Comparison of ENCODE assay signal across 8 cellular contexts in the genomic region with DNA sequence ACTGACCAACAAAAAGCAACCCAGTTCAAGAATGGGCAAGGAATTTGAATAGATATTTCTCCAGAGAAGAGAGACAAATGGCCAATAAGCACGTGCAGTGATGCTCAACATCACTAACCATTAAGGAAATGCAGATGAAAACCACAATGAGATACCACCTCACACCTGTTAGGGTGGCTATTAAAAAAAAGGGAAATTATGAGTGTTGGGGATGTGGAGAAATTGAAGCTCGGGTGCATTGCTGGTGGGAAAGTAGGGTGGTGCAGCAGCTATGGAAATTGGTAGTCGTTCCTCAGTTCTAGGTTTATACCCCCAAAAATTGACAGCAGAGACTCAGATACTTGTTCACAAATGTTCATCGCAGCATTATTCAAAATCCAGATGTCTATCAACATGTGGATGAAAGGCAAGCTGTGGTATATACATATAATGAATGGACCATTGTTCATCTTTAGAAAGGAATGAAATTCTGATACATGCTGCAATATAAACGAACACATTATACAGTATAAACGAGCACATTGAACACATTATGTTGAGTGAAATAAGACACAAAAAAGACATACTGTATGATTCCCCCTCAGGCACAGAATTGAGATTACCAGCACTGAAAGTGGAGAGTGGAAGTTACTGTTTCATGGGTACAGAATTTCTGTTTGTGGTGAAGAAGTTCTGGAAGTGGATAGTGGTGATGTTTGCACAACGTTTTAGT. TPM values are rescaled to one million over a fixed set of nuclear protein-coding genes. Genes with fewer than 3 reads are reported as not detected.
A peak's percentile ranks its signal among the peaks of the same experiment; 100 is the strongest.
DNase-seq lines count a peak whose midpoint lies in the region; ATAC-seq and TF ChIP-seq lines count a peak whose summit lies in the region.

No MANE protein-coding gene starts in this region.

- peaks cover 63% of the 10 kb centered on the region for H3K4me1 ChIP-seq in CD4-positive, alpha-beta memory T cell (ENCODE audit: insufficient read depth, low read length)
- peaks cover 15 to 50% of the 10 kb centered on the region in 2 donors for H3K4me1 ChIP-seq in adrenal gland (replicated peaks in 1 of 2)
- H3K4me1 ChIP-seq in right lobe of liver, result peaks cover 0 to 19% (median 2%) of the 10 kb centered on the region in 4 donors
- no peaks in the 10 kb centered on the region for H3K4me1 ChIP-seq in aorta (ENCODE audit: control insufficient read depth in 1 of 2, insufficient read depth in 2 of 2, low read length in 2 of 2)

- no peaks in the 10 kb centered on the region for H3K9me3 Mint-ChIP-seq in CD4-positive, alpha-beta memory T cell

- peak overlapping the region; percentile 74 to 92 (median 88) for H3K4me3 Mint-ChIP-seq in CD4-positive, alpha-beta memory T cell

- no peak for TF ChIP-seq CTCF in adrenal gland (IDR thresholded peaks at IDR 0.05)
- TF ChIP-seq CTCF in right lobe of liver (IDR thresholded peaks at IDR 0.05), result no peak

- peak overlapping the region; percentile 79 for H3K27ac ChIP-seq in CD4-positive, alpha-beta memory T cell (ENCODE audit: low read depth, low read length)
- peak overlapping the region in 4 of 5 donors; percentile 89 to 99 (median 95) for H3K27ac ChIP-seq in adrenal gland
- peak overlapping the region; percentile 73 to 87 (median 86) for H3K27ac ChIP-seq in right lobe of liver
- no peak overlapping the region for H3K27ac ChIP-seq in aorta (ENCODE audit: low read depth in 1 of 2, low read length in 2 of 2)

- H3K9me3 ChIP-seq in CD4-positive, alpha-beta memory T cell (ENCODE audit: control insufficient read depth in 1 of 2, low read length in 2 of 2), result no peaks in the 10 kb centered on the region
- H3K9me3 ChIP-seq in adrenal gland (replicated peaks in 1 of 3), result no peaks in the 10 kb centered on the region
- H3K9me3 ChIP-seq in right lobe of liver, result no peaks in the 10 kb centered on the region
- no peaks in the 10 kb centered on the region for H3K9me3 ChIP-seq in aorta (ENCODE audit: control insufficient read depth, low read length)

- CTCF ChIA-PET in CD4-positive, alpha-beta memory T cell (lab: Charles Lee; ENCODE audit: partially characterized antibody), result no interaction called here

- intact Hi-C loops in CD4-positive, alpha-beta memory T cell (cut with micrococcal nuclease), result no loop called here
- intact Hi-C loops in adrenal gland (cut with DNase I) (no loop called here), right lobe of liver (cut with DNase I) (no loop called here), aorta (cut with DNase I) (no loop called here)

- peak; percentile 19 for ATAC-seq in HG03378 (IDR thresholded peaks at IDR 0.05; ENCODE audit: unreplicated experiment)
- no peak for ATAC-seq in right lobe of liver
- no peak for ATAC-seq in aorta (ENCODE audit: low FRiP score)
- ATAC-seq in GM21515 (IDR thresholded peaks at IDR 0.05; ENCODE audit: unreplicated experiment), result no peak

- TF ChIP-seq POLR2A in adrenal gland (IDR thresholded peaks at IDR 0.05) (no peak), right lobe of liver (IDR thresholded peaks at IDR 0.05) (no peak)

- DNase-seq in CD4-positive, alpha-beta memory T cell, result peak; percentile 39 to 59 (median 43)
- DNase-seq in adrenal gland, result no peak
- DNase-seq in right lobe of liver, result no peak
- DNase-seq in aorta, result no peak
- no peak for DNase-seq in NCI-H1417 treated with DMSO at 0.1 percent for 48 hours (lab: John Stamatoyannopoulos, UW)
- no peak for DNase-seq in occipital lobe (lab: John Stamatoyannopoulos, UW)

- H3K27me3 Mint-ChIP-seq in CD4-positive, alpha-beta memory T cell, result no peaks in the 10 kb centered on the region

- peak overlapping the region; percentile 12 to 88 for H3K4me3 ChIP-seq in CD4-positive, alpha-beta memory T cell (ENCODE audit: low read length in 2 of 2)
- H3K4me3 ChIP-seq in adrenal gland (peak overlapping the region; percentile 41 to 98 (median 64)), right lobe of liver (peak overlapping the region; percentile 85 to 90 (median 85)), aorta (ENCODE audit: low read length in 2 of 2) (peak overlapping the region; percentile 84 to 89)

- peaks cover 3% of the 10 kb centered on the region for H3K36me3 ChIP-seq in CD4-positive, alpha-beta memory T cell (ENCODE audit: insufficient read depth, low read length)
- H3K36me3 ChIP-seq in adrenal gland (replicated peaks in 1 of 2), result no peaks in the 10 kb centered on the region
- H3K36me3 ChIP-seq in right lobe of liver, result no peaks in the 10 kb centered on the region
- H3K36me3 ChIP-seq in aorta (ENCODE audit: control insufficient read depth in 1 of 2, insufficient read depth in 2 of 2, low read length in 1 of 2), result no peaks in the 10 kb centered on the region

- peaks cover 0 to 16% of the 10 kb centered on the region in 2 donors for H3K36me3 Mint-ChIP-seq in CD4-positive, alpha-beta memory T cell

- POLR2A ChIA-PET in CD4-positive, alpha-beta memory T cell (lab: Charles Lee; ENCODE audit: partially characterized antibody), result interaction anchor here (1.1 to 1.6 kb wide), 2 partner anchors 33 to 46 kb away, joined by 5 to 6 read pairs; a partner anchor contains a TSS

- H3K27me3 ChIP-seq in CD4-positive, alpha-beta memory T cell (ENCODE audit: insufficient read depth, low read length), result no peaks in the 10 kb centered on the region
- H3K27me3 ChIP-seq in adrenal gland (no peaks in the 10 kb centered on the region), right lobe of liver (no peaks in the 10 kb centered on the region), aorta (ENCODE audit: control insufficient read depth in 1 of 2, insufficient read depth in 2 of 2, low read length in 1 of 2) (no peaks in the 10 kb centered on the region)

- H3K27ac Mint-ChIP-seq in CD4-positive, alpha-beta memory T cell, result peak overlapping the region; percentile 74 to 92 (median 89)

- peaks cover 36 to 57% (median 48%) of the 10 kb centered on the region in 4 donors for H3K4me1 Mint-ChIP-seq in CD4-positive, alpha-beta memory T cell

- 20 to 24% (median 22%) methylated on average over 7 of the region's 7 CpGs for WGBS in adrenal gland, 4 donors
- 10% methylated on average over 7 of the region's 7 CpGs for WGBS in right lobe of liver (ENCODE audit: insufficient coverage, low coverage, low lambda C conversion rate, missing lambda C conversion rate)
- WGBS in aorta, 2 donors, result 16 to 23% methylated on average over 7 of the region's 7 CpGs

RNA-seq across cellular contexts. Expression of a gene that starts 0.9 kb away (rescaled TPM):
- total RNA-seq in CD4-positive, alpha-beta memory T cell, result 10 to 100 TPM; 24.0 to 25.1 TPM
- polyA plus RNA-seq in CD4-positive, alpha-beta memory T cell, result 1 to 10 TPM; 5.4 to 8.6 TPM
- total RNA-seq in adrenal gland (10 to 100 TPM in 7 of 8 donors, 1 to 10 TPM in 1; 7.4 to 23.9 (median 19.8) TPM), right lobe of liver (10 to 100 TPM; 10.3 to 17.5 (median 11.5) TPM), aorta (10 to 100 TPM; 15.5 to 16.4 TPM), occipital lobe (7.8 TPM)
- polyA plus RNA-seq in adrenal gland (10 to 100 TPM in 1 of 3 donors, 1 to 10 TPM in 2; 3.8 to 22.8 (median 4.2) TPM), aorta (1 to 10 TPM; 5.2 to 6.5 TPM)

RNA-seq across cellular contexts. Expression of a gene that starts 33.8 kb away (rescaled TPM):
- total RNA-seq in CD4-positive, alpha-beta memory T cell, result 10 to 100 TPM; 85.9 to 91.2 TPM
- polyA plus RNA-seq in CD4-positive, alpha-beta memory T cell, result 10 to 100 TPM; 11.2 to 34.5 TPM
- 10 to 100 TPM; 27.5 to 46.8 (median 37.7) TPM for total RNA-seq in adrenal gland
- polyA plus RNA-seq in adrenal gland, result 100 to 1,000 TPM in 1 of 3 donors, 10 to 100 TPM in 2; 47.5 to 130 (median 78.6) TPM
- total RNA-seq in right lobe of liver, result 10 to 100 TPM; 10.6 to 24.3 (median 14.8) TPM
- total RNA-seq in aorta, result 10 to 100 TPM; 40.5 to 62.2 TPM
- polyA plus RNA-seq in aorta, result 100 to 1,000 TPM in 1 of 2 donors, 10 to 100 TPM in 1; 56.3 to 110 TPM
- 53.0 TPM for total RNA-seq in occipital lobe

Comparison
In these comparisons a context has a peak if more than half of its experiments do, and no peak if none do; other contexts are left out.
1. DNase-seq: peak in CD4-positive, alpha-beta memory T cell (5 of 5); none in adrenal gland (0 of 7), right lobe of liver (0 of 3), aorta (0 of 2), NCI-H1417 treated with DMSO at 0.1 percent for 48 hours (single experiment) and occipital lobe (single experiment).
2. H3K27ac ChIP-seq: peak in CD4-positive, alpha-beta memory T cell (single experiment), adrenal gland (4 of 5) and right lobe of liver (3 of 3); none in aorta (0 of 2).
3. Peak in every context shown above with its lines, with median percentiles within 50 percentile points of each other: H3K4me3 ChIP-seq.